ENCODE assay signal across 11 cellular contexts in genomic region chr12:25056486-25057130, GRCh38.
DNase-seq lines count a peak whose midpoint lies in the region; ATAC-seq and TF ChIP-seq lines count a peak whose summit lies in the region.
"Had no signal": no experiment of that assay in that cellular context is flagged by ENCODE, and none has a peak within 500 bp of the region (broad histone marks: within the 10 kb centered on the region; RNA-seq: fewer than 3 reads in every experiment).

No MANE protein-coding gene starts in this region.

- H3K4me1 Mint-ChIP-seq in dendritic cell treated with granulocyte-macrophage colony-stimulating factor and Interleukin-4, amounts not matched to agents 40 ng/mL and 50 ng/mL, for 4 days (ENCODE audit: low read depth) = peaks cover 54% of the 10 kb centered on the region

- peaks cover 12% of the 10 kb centered on the region for H3K36me3 Mint-ChIP-seq in dendritic cell treated with granulocyte-macrophage colony-stimulating factor and Interleukin-4, amounts not matched to agents 40 ng/mL and 50 ng/mL, for 4 days (ENCODE audit: low read depth)

- intact Hi-C loops in dendritic cell treated with granulocyte-macrophage colony-stimulating factor and Interleukin-4, amounts not matched to agents 40 ng/mL and 50 ng/mL, for 4 days (cut with micrococcal nuclease) = loop anchor here (5.0 kb wide), 2 partner anchors 36 to 64 kb away; no protein-coding TSS in a partner anchor
- intact Hi-C loops in left ventricle myocardium superior (cut with micrococcal nuclease) = no loop called here

- H3K27me3 Mint-ChIP-seq in dendritic cell treated with granulocyte-macrophage colony-stimulating factor and Interleukin-4, amounts not matched to agents 40 ng/mL and 50 ng/mL, for 4 days = no peaks in the 10 kb centered on the region

- peak overlapping the region; percentile 17 for H3K4me3 Mint-ChIP-seq in dendritic cell treated with granulocyte-macrophage colony-stimulating factor and Interleukin-4, amounts not matched to agents 40 ng/mL and 50 ng/mL, for 4 days

- no peak for TF ChIP-seq POLR2A in NB4 (IDR thresholded peaks at IDR 0.05; ENCODE audit: extremely low read depth, insufficient read length)

- peak overlapping the region; percentile 69 to 87 (median 75); a peak in 19 of 20 replicates for H3K4me3 ChIP-seq in BLaER1 treated with 17β-estradiol and CSF1 and Interleukin-3, amounts not matched to agents 10 nM and 100 nM
- H3K4me3 ChIP-seq in GM12864 (ENCODE audit: low read depth, low read length) (peak overlapping the region; percentile 74), NB4 (ENCODE audit: low read depth, low read length) (peak overlapping the region; percentile 7)

- peaks cover 0 to 76% (median 4%) of the 10 kb centered on the region in 11 experiments; a peak in 10 of 22 replicates for H3K36me3 ChIP-seq in BLaER1 treated with 17β-estradiol and CSF1 and Interleukin-3, amounts not matched to agents 10 nM and 100 nM

- H3K27ac ChIP-seq in BLaER1 treated with 17β-estradiol and CSF1 and Interleukin-3, amounts not matched to agents 10 nM and 100 nM = peak overlapping the region; percentile 33 to 96 (median 88); a peak in 21 of 22 replicates

- H3K9ac ChIP-seq in BLaER1 treated with 17β-estradiol and CSF1 and Interleukin-3, amounts not matched to agents 10 nM and 100 nM = peak overlapping the region; percentile 85 to 94 (median 89); a peak in 21 of 22 replicates

- in situ Hi-C loops in GM13977 (cut with MboI; ENCODE audit: low pct_unique_long_range_greater_than_20kb, low sequenced_read_pairs, unreplicated experiment) = loop anchor here (10.0 kb wide), 1 partner anchor 62 kb away; no protein-coding TSS in a partner anchor

- peaks cover 1 to 73% (median 60%) of the 10 kb centered on the region in 10 experiments; a peak in 19 of 20 replicates for H3K4me1 ChIP-seq in BLaER1 treated with 17β-estradiol and CSF1 and Interleukin-3, amounts not matched to agents 10 nM and 100 nM

- no peak for TF ChIP-seq CTCF in GM12864 (IDR thresholded peaks at IDR 0.05; ENCODE audit: low read depth, low read length, missing control alignments)
- TF ChIP-seq CTCF in NB4 (IDR thresholded peaks at IDR 0.05; ENCODE audit: low read depth, low read length) = no peak
- TF ChIP-seq CTCF in GM13977 (IDR thresholded peaks at IDR 0.05; ENCODE audit: extremely low read depth, insufficient read depth, missing control alignments) = no peak

- H3K27me3 ChIP-seq in BLaER1 treated with 17β-estradiol and CSF1 and Interleukin-3, amounts not matched to agents 10 nM and 100 nM = no peaks in the 10 kb centered on the region

- DNase-seq in GM12864 (ENCODE audit: low read depth) = no peak
- DNase-seq in NB4 (ENCODE audit: low read depth) = no peak
- DNase-seq in left ventricle myocardium superior = no peak
- DNase-seq in GM13977 (ENCODE audit: low spot score) = no peak
- DNase-seq: left colon, occipital lobe, SIG-M5 had no signal

- peak overlapping the region; percentile 40 for H3K27ac Mint-ChIP-seq in dendritic cell treated with granulocyte-macrophage colony-stimulating factor and Interleukin-4, amounts not matched to agents 40 ng/mL and 50 ng/mL, for 4 days

- H3K9me3 ChIP-seq in BLaER1 treated with 17β-estradiol and CSF1 and Interleukin-3, amounts not matched to agents 10 nM and 100 nM (replicated peaks in 1 of 11) = no peaks in the 10 kb centered on the region

- peak overlapping the region; percentile 84 to 98 (median 94) for H3K4me2 ChIP-seq in BLaER1 treated with 17β-estradiol and CSF1 and Interleukin-3, amounts not matched to agents 10 nM and 100 nM

- ATAC-seq in GM19395 (IDR thresholded peaks at IDR 0.05; ENCODE audit: unreplicated experiment) = no peak
- no peak for ATAC-seq in HG02884 (IDR thresholded peaks at IDR 0.05; ENCODE audit: unreplicated experiment)
- ATAC-seq in left ventricle myocardium superior = no peak
- ATAC-seq: left colon had no signal

- no peaks in the 10 kb centered on the region for H3K9me3 Mint-ChIP-seq in dendritic cell treated with granulocyte-macrophage colony-stimulating factor and Interleukin-4, amounts not matched to agents 40 ng/mL and 50 ng/mL, for 4 days

- peaks cover 10 to 68% (median 48%) of the 10 kb centered on the region in 11 experiments; a peak in 18 of 22 replicates for H4K20me1 ChIP-seq in BLaER1 treated with 17β-estradiol and CSF1 and Interleukin-3, amounts not matched to agents 10 nM and 100 nM

Comparison
In these comparisons a context has a peak if more than half of its experiments do, and no peak if none do; other contexts are left out.
1. H3K4me3 ChIP-seq: peak in every context shown above with its lines; median percentile 75 in BLaER1 treated with 17β-estradiol and CSF1 and Interleukin-3, amounts not matched to agents 10 nM and 100 nM; 74 in GM12864; 7 in NB4.